ENCODE assay signal across 15 cellular contexts in the genomic region with DNA sequence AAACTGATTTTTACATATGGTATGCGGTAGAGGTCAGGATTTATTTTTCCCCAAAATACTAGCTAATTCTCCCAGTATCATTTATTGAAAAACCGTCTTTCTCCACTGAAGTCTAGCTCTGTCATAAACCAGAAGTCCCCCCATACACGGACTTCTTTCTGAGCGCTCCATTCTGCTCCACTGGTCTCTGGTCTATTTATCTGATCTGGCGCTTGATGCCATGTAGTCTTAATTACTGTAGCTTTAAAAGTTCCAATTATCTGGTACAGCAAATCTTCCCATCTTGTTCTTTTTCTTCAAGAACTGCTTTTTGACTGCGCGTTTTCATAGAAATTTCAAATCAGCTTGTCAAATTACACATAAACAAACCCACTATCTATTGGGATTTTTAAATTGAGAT. TPM values are rescaled to one million over a fixed set of nuclear protein-coding genes. Genes with fewer than 3 reads are reported as not detected.
DNase-seq lines count a peak whose midpoint lies in the region; ATAC-seq and TF ChIP-seq lines count a peak whose summit lies in the region.
"Had no signal": no experiment of that assay in that cellular context is flagged by ENCODE, and none has a peak within 500 bp of the region (broad histone marks: within the 10 kb centered on the region; RNA-seq: fewer than 3 reads in every experiment).

No MANE protein-coding gene starts in this region.

- whole genome bisulfite sequencing in endodermal cell (ENCODE audit: insufficient coverage in 1 of 2, insufficient read length in 1 of 2), 2 experiments = 83 to 90% methylated on average over 5 to 7 of the region's 7 CpGs

- H3K9me3 Mint-ChIP-seq in T-helper 2 cell treated with Interferon-gamma antibody and Interleukin-4, amounts not matched to agents 5 μg/mL and 100 μg/mL, for 36 hours = no peaks in the 10 kb centered on the region
- H3K9me3 Mint-ChIP-seq in endodermal cell = no peaks in the 10 kb centered on the region
- H3K9me3 Mint-ChIP-seq: CD4-positive, alpha-beta T cell; CD8-positive, alpha-beta T cell had no signal

- H3K4me3 ChIP-seq in endodermal cell (ENCODE audit: low read length) = no peak overlapping the region
- H3K4me3 ChIP-seq: BLaER1 treated with 17β-estradiol and CSF1 and Interleukin-3, amounts not matched to agents 10 nM and 100 nM had no signal

- no peak overlapping the region for H3K27ac ChIP-seq in endodermal cell (ENCODE audit: low read depth, low read length)
- H3K27ac ChIP-seq: BLaER1 treated with 17β-estradiol and CSF1 and Interleukin-3, amounts not matched to agents 10 nM and 100 nM; C4-2B had no signal

- H3K4me1 ChIP-seq in endodermal cell (ENCODE audit: control insufficient read depth, insufficient read depth, low read length) = no peaks in the 10 kb centered on the region
- H3K4me1 ChIP-seq: Caco-2 had no signal

- no peaks in the 10 kb centered on the region for H3K27me3 Mint-ChIP-seq in T-helper 2 cell treated with Interferon-gamma antibody and Interleukin-4, amounts not matched to agents 5 μg/mL and 100 μg/mL, for 36 hours (ENCODE audit: low read depth)
- H3K27me3 Mint-ChIP-seq in endodermal cell (ENCODE audit: insufficient read depth) = no peaks in the 10 kb centered on the region
- H3K27me3 Mint-ChIP-seq: CD4-positive, alpha-beta T cell had no signal

- peak overlapping the region; percentile 36 for H3K27ac Mint-ChIP-seq in T-helper 2 cell treated with Interferon-gamma antibody and Interleukin-4, amounts not matched to agents 5 μg/mL and 100 μg/mL, for 36 hours
- no peak overlapping the region for H3K27ac Mint-ChIP-seq in endodermal cell
- H3K27ac Mint-ChIP-seq: CD4-positive, alpha-beta T cell; CD8-positive, alpha-beta T cell had no signal

- no peak for TF ChIP-seq CTCF in endodermal cell (conservative IDR thresholded peaks at IDR 0.05)

- H3K36me3 Mint-ChIP-seq in T-helper 2 cell treated with Interferon-gamma antibody and Interleukin-4, amounts not matched to agents 5 μg/mL and 100 μg/mL, for 36 hours (ENCODE audit: low read depth) = peaks cover 22% of the 10 kb centered on the region
- H3K36me3 Mint-ChIP-seq in endodermal cell (ENCODE audit: low read depth) = peaks cover 72% of the 10 kb centered on the region

- ATAC-seq in GM21717 (IDR thresholded peaks at IDR 0.05; ENCODE audit: unreplicated experiment) = no peak
- ATAC-seq: CD8-positive, alpha-beta T cell had no signal

- H3K9me3 ChIP-seq in endodermal cell (ENCODE audit: control insufficient read depth, low read length) = no peaks in the 10 kb centered on the region
- H3K9me3 ChIP-seq: BLaER1 treated with 17β-estradiol and CSF1 and Interleukin-3, amounts not matched to agents 10 nM and 100 nM had no signal

- peaks cover 78% of the 10 kb centered on the region for H3K36me3 ChIP-seq in endodermal cell (ENCODE audit: control insufficient read depth, insufficient read depth, low read length)

- no peak overlapping the region for H3K9ac ChIP-seq in endodermal cell (ENCODE audit: extremely low read depth, low read length, poor library complexity, severe bottlenecking)
- H3K9ac ChIP-seq: BLaER1 treated with 17β-estradiol and CSF1 and Interleukin-3, amounts not matched to agents 10 nM and 100 nM had no signal

- H3K4me3 Mint-ChIP-seq in T-helper 2 cell treated with Interferon-gamma antibody and Interleukin-4, amounts not matched to agents 5 μg/mL and 100 μg/mL, for 36 hours = no peak overlapping the region
- no peak overlapping the region for H3K4me3 Mint-ChIP-seq in endodermal cell
- H3K4me3 Mint-ChIP-seq: CD4-positive, alpha-beta T cell; CD8-positive, alpha-beta T cell had no signal

- no peaks in the 10 kb centered on the region for H3K27me3 ChIP-seq in endodermal cell (ENCODE audit: control insufficient read depth, insufficient read depth, low read length, poor library complexity, severe bottlenecking)
- H3K27me3 ChIP-seq: BLaER1 treated with 17β-estradiol and CSF1 and Interleukin-3, amounts not matched to agents 10 nM and 100 nM had no signal

- no peaks in the 10 kb centered on the region for H3K4me1 Mint-ChIP-seq in T-helper 2 cell treated with Interferon-gamma antibody and Interleukin-4, amounts not matched to agents 5 μg/mL and 100 μg/mL, for 36 hours (ENCODE audit: low read depth)
- no peaks in the 10 kb centered on the region for H3K4me1 Mint-ChIP-seq in endodermal cell

- no peak for DNase-seq in T-helper 2 cell treated with Interferon-gamma antibody and Interleukin-4, amounts not matched to agents 5 μg/mL and 100 μg/mL, for 36 hours (ENCODE audit: low spot score)
- DNase-seq in T-helper 2 cell (no peak), endodermal cell (peak; percentile 4), NCI-H146 (lab: John Stamatoyannopoulos, UW) (no peak)
- DNase-seq: 8988T; ACHN; Caco-2; Calu3; CD4-positive, alpha-beta T cell; CD8-positive, alpha-beta T cell; DMS79 treated with DMSO at 0.1 percent for 48 hours; GF-D8 had no signal

RNA-seq across cellular contexts. Expression of a gene that starts 13.7 kb away (rescaled TPM):
- total RNA-seq in endodermal cell = 10 to 100 TPM; 35.8 to 44.7 TPM
- 23.4 TPM for polyA plus RNA-seq in endodermal cell (2013, experiment 1 of 2)
- polyA plus RNA-seq in endodermal cell (2013, experiment 2 of 2) = 23.9 TPM

RNA-seq across cellular contexts. Expression of a gene that starts 23.5 kb away (rescaled TPM):
- total RNA-seq in endodermal cell = 1 to 10 TPM; 1.6 to 2.9 TPM
- polyA plus RNA-seq in endodermal cell (2013, experiment 1 of 2) = 2.7 TPM
- 3.2 TPM for polyA plus RNA-seq in endodermal cell (2013, experiment 2 of 2)
